ENCODE assay signal across 8 cellular contexts in genomic region chr14:45790293-45790692, GRCh38.
"Had no signal": no experiment of that assay in that cellular context is flagged by ENCODE, and none has a peak within 500 bp of the region (broad histone marks: within the 10 kb centered on the region; RNA-seq: fewer than 3 reads in every experiment).

No MANE protein-coding gene starts in this region.

- H3K4me3 ChIP-seq: K562 had no signal

- H3K27me3 Mint-ChIP-seq: IgD-negative memory B cell had no signal

- H3K27ac ChIP-seq: HL-60 had no signal

- ATAC-seq: HepG2, K562 had no signal

- H3K4me1 Mint-ChIP-seq: IgD-negative memory B cell had no signal

- H3K27ac Mint-ChIP-seq: IgD-negative memory B cell had no signal

- H3K36me3 Mint-ChIP-seq: IgD-negative memory B cell had no signal

- H3K4me3 Mint-ChIP-seq: IgD-negative memory B cell had no signal

- FAIRE-seq: HepG2, HTR-8/SVneo, K562 had no signal

- DNase-seq: IMR-90, KBM-7, KG1 had no signal
